In genomic region chr20:4108495-4109306, GRCh38 we compare ENCODE assay signal across 1 cellular context.
A peak's percentile ranks its signal among the peaks of the same experiment; 100 is the strongest.
TF ChIP-seq lines count a peak whose summit lies in the region.

No MANE protein-coding gene starts in this region.

TF ChIP-seq in K562, 482 proteins besides CTCF, POLR2A, EP300 and RAD21 (continued from another document and continues in another):
- TF ChIP-seq ZBTB33 (CRISPR knock-in tag; IDR thresholded peaks at IDR 0.05) = peak; percentile 72; the same call in 1 of the 2 replicates
- no peak for TF ChIP-seq ZNF57 (CRISPR knock-in tag; IDR thresholded peaks at IDR 0.05)
- no peak for TF ChIP-seq ZC3H11A (IDR thresholded peaks at IDR 0.05; ENCODE audit: low read depth, low read length)
- TF ChIP-seq ELF1 (tag; IDR thresholded peaks at IDR 0.05) = no peak
- no peak for TF ChIP-seq RFX1 (IDR thresholded peaks at IDR 0.05)
- TF ChIP-seq RAD51 (IDR thresholded peaks at IDR 0.05; ENCODE audit: borderline replicate concordance, low read depth) = no peak
- no peak for TF ChIP-seq STAT5A (IDR thresholded peaks at IDR 0.05; ENCODE audit: borderline replicate concordance, low read length)
- TF ChIP-seq SNAPC5 (CRISPR knock-in tag; IDR thresholded peaks at IDR 0.05) = no peak
- TF ChIP-seq RBFOX2 (IDR thresholded peaks at IDR 0.05; ENCODE audit: low read depth, low read length) = 0 out of 2 replicates have a peak, but pooled peaks have one; percentile 28
- TF ChIP-seq, protein P1, sequence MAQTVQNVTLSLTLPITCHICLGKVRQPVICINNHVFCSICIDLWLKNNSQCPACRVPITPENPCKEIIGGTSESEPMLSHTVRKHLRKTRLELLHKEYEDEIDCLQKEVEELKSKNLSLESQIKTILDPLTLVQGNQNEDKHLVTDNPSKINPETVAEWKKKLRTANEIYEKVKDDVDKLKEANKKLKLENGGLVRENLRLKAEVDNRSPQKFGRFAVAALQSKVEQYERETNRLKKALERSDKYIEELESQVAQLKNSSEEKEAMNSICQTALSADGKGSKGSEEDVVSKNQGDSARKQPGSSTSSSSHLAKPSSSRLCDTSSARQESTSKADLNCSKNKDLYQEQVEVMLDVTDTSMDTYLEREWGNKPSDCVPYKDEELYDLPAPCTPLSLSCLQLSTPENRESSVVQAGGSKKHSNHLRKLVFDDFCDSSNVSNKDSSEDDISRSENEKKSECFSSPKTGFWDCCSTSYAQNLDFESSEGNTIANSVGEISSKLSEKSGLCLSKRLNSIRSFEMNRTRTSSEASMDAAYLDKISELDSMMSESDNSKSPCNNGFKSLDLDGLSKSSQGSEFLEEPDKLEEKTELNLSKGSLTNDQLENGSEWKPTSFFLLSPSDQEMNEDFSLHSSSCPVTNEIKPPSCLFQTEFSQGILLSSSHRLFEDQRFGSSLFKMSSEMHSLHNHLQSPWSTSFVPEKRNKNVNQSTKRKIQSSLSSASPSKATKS (CRISPR knock-in tag; IDR thresholded peaks at IDR 0.05) = no peak
- no peak for TF ChIP-seq PRDM10 (IDR thresholded peaks at IDR 0.05; ENCODE audit: partially characterized antibody)
- TF ChIP-seq HCFC1 (IDR thresholded peaks at IDR 0.05; ENCODE audit: low read depth, low read length) = no peak
- peak; percentile 53; the same call in 1 of the 2 replicates for TF ChIP-seq SMAD4 (CRISPR knock-in tag; conservative IDR thresholded peaks at IDR 0.05)
- no peak for TF ChIP-seq FOXK2 (conservative IDR thresholded peaks at IDR 0.05 in 1 of 2, IDR thresholded peaks at IDR 0.05 in 1 of 2; ENCODE audit: low read depth in 2 of 2)
- no peak for TF ChIP-seq SRSF9 (IDR thresholded peaks at IDR 0.05; ENCODE audit: borderline replicate concordance, low read depth, low read length)
- TF ChIP-seq JUN (IDR thresholded peaks at IDR 0.05; ENCODE audit: borderline replicate concordance, low read depth, low read length) = no peak
- no peak for TF ChIP-seq JUN (CRISPR knock-in tag; IDR thresholded peaks at IDR 0.05; ENCODE audit: borderline replicate concordance)
- TF ChIP-seq ZSCAN32 (CRISPR knock-in tag; IDR thresholded peaks at IDR 0.05) = peak; percentile 86
- no peak for TF ChIP-seq CHD2 (IDR thresholded peaks at IDR 0.05; ENCODE audit: low read depth, low read length)
- TF ChIP-seq TAF7 (tag; IDR thresholded peaks at IDR 0.05) = no peak
- TF ChIP-seq EWSR1 (IDR thresholded peaks at IDR 0.05; ENCODE audit: borderline replicate concordance, low read depth, partially characterized antibody) = no peak
- no peak for TF ChIP-seq MCM2 (IDR thresholded peaks at IDR 0.05; ENCODE audit: low read depth)
- TF ChIP-seq, protein P2, sequence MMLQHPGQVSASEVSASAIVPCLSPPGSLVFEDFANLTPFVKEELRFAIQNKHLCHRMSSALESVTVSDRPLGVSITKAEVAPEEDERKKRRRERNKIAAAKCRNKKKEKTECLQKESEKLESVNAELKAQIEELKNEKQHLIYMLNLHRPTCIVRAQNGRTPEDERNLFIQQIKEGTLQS (IDR thresholded peaks at IDR 0.05) = peak; percentile 72
- TF ChIP-seq, protein P2 (CRISPR knock-in tag; conservative IDR thresholded peaks at IDR 0.05) = no peak
- no peak for TF ChIP-seq FUS (optimal IDR thresholded peaks at IDR 0.05; ENCODE audit: low read depth, low read length)
- TF ChIP-seq ZNF830 (CRISPR knock-in tag; IDR thresholded peaks at IDR 0.05) = no peak
- TF ChIP-seq ETV1 (tag; conservative IDR thresholded peaks at IDR 0.05; ENCODE audit: low read depth) = peak; percentile 90
- TF ChIP-seq, protein P3, sequence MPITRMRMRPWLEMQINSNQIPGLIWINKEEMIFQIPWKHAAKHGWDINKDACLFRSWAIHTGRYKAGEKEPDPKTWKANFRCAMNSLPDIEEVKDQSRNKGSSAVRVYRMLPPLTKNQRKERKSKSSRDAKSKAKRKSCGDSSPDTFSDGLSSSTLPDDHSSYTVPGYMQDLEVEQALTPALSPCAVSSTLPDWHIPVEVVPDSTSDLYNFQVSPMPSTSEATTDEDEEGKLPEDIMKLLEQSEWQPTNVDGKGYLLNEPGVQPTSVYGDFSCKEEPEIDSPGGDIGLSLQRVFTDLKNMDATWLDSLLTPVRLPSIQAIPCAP (CRISPR knock-in tag; IDR thresholded peaks at IDR 0.05; ENCODE audit: borderline replicate concordance) = no peak
- TF ChIP-seq HDGF (IDR thresholded peaks at IDR 0.05) = no peak
- TF ChIP-seq MYBL2 (IDR thresholded peaks at IDR 0.05; ENCODE audit: low read depth) = no peak
- no peak for TF ChIP-seq MYBL2 (CRISPR knock-in tag; IDR thresholded peaks at IDR 0.05; ENCODE audit: borderline replicate concordance)
- TF ChIP-seq ZNF699 (CRISPR knock-in tag; IDR thresholded peaks at IDR 0.05; ENCODE audit: insufficient replicate concordance) = no peak
- TF ChIP-seq OTX1 (CRISPR knock-in tag; IDR thresholded peaks at IDR 0.05) = 0 out of 2 replicates have a peak, but pooled peaks have one; percentile 41
- no peak for TF ChIP-seq ZNF134 (CRISPR knock-in tag; conservative IDR thresholded peaks at IDR 0.05)
- peak; percentile 76; the same call in 1 of the 2 replicates for TF ChIP-seq NFRKB (IDR thresholded peaks at IDR 0.05; ENCODE audit: low read depth)
- TF ChIP-seq ZBTB40 (IDR thresholded peaks at IDR 0.05) = no peak
- no peak for TF ChIP-seq ZBTB40 (CRISPR knock-in tag; IDR thresholded peaks at IDR 0.05)
- no peak for TF ChIP-seq U2AF1 (optimal IDR thresholded peaks at IDR 0.05; ENCODE audit: low read depth, low read length)
- TF ChIP-seq ZNF354B (CRISPR knock-in tag; IDR thresholded peaks at IDR 0.05) = no peak
- TF ChIP-seq POLR2AphosphoS5 (IDR thresholded peaks at IDR 0.05; ENCODE audit: control insufficient read depth, insufficient read depth, low read depth, low read length) = no peak
- TF ChIP-seq BDP1 (IDR thresholded peaks at IDR 0.05; ENCODE audit: insufficient read depth, insufficient read length) = no peak
- TF ChIP-seq ZNF263 (CRISPR knock-in tag; IDR thresholded peaks at IDR 0.05; ENCODE audit: borderline replicate concordance) = peak; percentile 97
- no peak for TF ChIP-seq PRMT5 (CRISPR knock-in tag; IDR thresholded peaks at IDR 0.05)
- peak in 1 of 2 experiments; percentile 17 for TF ChIP-seq E2F6 (IDR thresholded peaks at IDR 0.05; ENCODE audit: borderline replicate concordance in 1 of 2, extremely low read depth in 1 of 2, insufficient read depth in 1 of 2, insufficient read length in 1 of 2, low read depth in 1 of 2, low read length in 1 of 2, poor library complexity in 1 of 2, severe bottlenecking in 1 of 2)
- TF ChIP-seq ZNF140 (CRISPR knock-in tag; IDR thresholded peaks at IDR 0.05) = no peak
- peak; percentile 89 for TF ChIP-seq CC2D1A (IDR thresholded peaks at IDR 0.05)
- no peak for TF ChIP-seq CBX5 (IDR thresholded peaks at IDR 0.05; ENCODE audit: borderline replicate concordance, low read depth)
- no peak for TF ChIP-seq ZNF133 (CRISPR knock-in tag; IDR thresholded peaks at IDR 0.05)
- no peak for TF ChIP-seq HNRNPUL1 (IDR thresholded peaks at IDR 0.05; ENCODE audit: low read length)
